ENCODE assay signal across 8 cellular contexts in genomic region chr14:24146622-24146977, GRCh38. TPM values are rescaled to one million over a fixed set of nuclear protein-coding genes. Genes with fewer than 3 reads are reported as not detected.
DNase-seq lines count a peak whose midpoint lies in the region; ATAC-seq, FAIRE-seq and TF ChIP-seq lines count a peak whose summit lies in the region.

No MANE protein-coding gene starts in this region.

- no peaks in the 10 kb centered on the region for H4K20me1 ChIP-seq in keratinocyte (ENCODE audit: control insufficient read depth, extremely low read depth, insufficient read depth, low read length)

- H3K4me2 ChIP-seq in keratinocyte (ENCODE audit: control insufficient read depth, extremely low read depth, insufficient read depth, low read depth, low read length) = peak overlapping the region; percentile 97

- H3K27ac ChIP-seq in keratinocyte (ENCODE audit: control insufficient read depth, insufficient read depth, low read length) = peak overlapping the region; percentile 86

- H3K4me1 Mint-ChIP-seq in central memory CD8-positive, alpha-beta T cell = peaks cover 65% of the 10 kb centered on the region

- H3K27me3 Mint-ChIP-seq in central memory CD8-positive, alpha-beta T cell = no peaks in the 10 kb centered on the region

- H3K9me3 ChIP-seq in keratinocyte (ENCODE audit: control insufficient read depth, low read depth, low read length) = no peaks in the 10 kb centered on the region

- H3K79me2 ChIP-seq in keratinocyte (ENCODE audit: control insufficient read depth, insufficient read depth, low read length) = peaks cover 60% of the 10 kb centered on the region

- H3K9ac ChIP-seq in keratinocyte (ENCODE audit: control insufficient read depth, extremely low read depth, insufficient read depth, low read length) = peak overlapping the region; percentile 88

- peaks cover 27 to 42% of the 10 kb centered on the region in 2 experiments for H3K36me3 ChIP-seq in keratinocyte (ENCODE audit: control insufficient read depth in 2 of 2, extremely low read depth in 1 of 2, insufficient read depth in 2 of 2, low read length in 2 of 2)

- dilution Hi-C loops in keratinocyte (cut with MboI; ENCODE audit: extremely low pct_ligation_motif_present, low sequenced_read_pairs) = no loop called here

- peak overlapping the region; percentile 82 to 97 (median 91) for H3K4me3 ChIP-seq in keratinocyte (ENCODE audit: control insufficient read depth in 2 of 3, extremely low read depth in 1 of 3, insufficient read depth in 2 of 3, low read depth in 1 of 3, low read length in 3 of 3)

- TF ChIP-seq CTCF in AG09319 (IDR thresholded peaks at IDR 0.05; ENCODE audit: low read depth, low read length) (no peak), keratinocyte (optimal IDR thresholded peaks at IDR 0.05 in 1 of 3, IDR thresholded peaks at IDR 0.05 in 1 of 3, conservative IDR thresholded peaks at IDR 0.05 in 1 of 3; ENCODE audit: extremely low read depth in 1 of 3, insufficient read depth in 2 of 3, low read length in 3 of 3) (no peak)

- H3K9me1 ChIP-seq in keratinocyte (ENCODE audit: control insufficient read depth, extremely low read depth, insufficient read depth, low read length) = peaks cover 2% of the 10 kb centered on the region

- no peaks in the 10 kb centered on the region for H3K9me3 Mint-ChIP-seq in central memory CD8-positive, alpha-beta T cell

- H3K4me3 Mint-ChIP-seq in central memory CD8-positive, alpha-beta T cell = peak overlapping the region; percentile 98

- DNase-seq in AG09319 (ENCODE audit: extremely low read depth, low read depth) (peak; percentile 91), NCI-H345 (lab: John Stamatoyannopoulos, UW) (peak; percentile 98), keratinocyte (ENCODE audit: low read depth, low spot score) (peak; percentile 83)
- DNase-seq in central memory CD8-positive, alpha-beta T cell (ENCODE audit: low spot score in 2 of 2) = peak; percentile 71 to 75
- DNase-seq in stimulated activated CD4-positive, alpha-beta T cell treated with anti-CD3 and anti-CD28 coated beads, Interleukin-12 subunit alpha, Interleukin-12 subunit beta, amount 100 ng/mL, for 48 hours (ENCODE audit: low read depth in 2 of 3, low spot score in 1 of 3) = peak; percentile 85 to 92 (median 92)

- ATAC-seq in GM19035 (IDR thresholded peaks at IDR 0.05; ENCODE audit: unreplicated experiment) (peak; percentile 61), HG03342 (IDR thresholded peaks at IDR 0.05; ENCODE audit: unreplicated experiment) (peak; percentile 55)
- ATAC-seq in activated CD4-positive, CD25-positive, alpha-beta regulatory T cell treated with anti-CD3 and anti-CD28 coated beads, Interleukin-2, amount 50 U/mL, for 24 hours = peak; percentile 67 to 70
- peak; percentile 54 for ATAC-seq in central memory CD8-positive, alpha-beta T cell (replicated peaks; ENCODE audit: extremely low read depth, poor library complexity, severe bottlenecking)

- peak overlapping the region; percentile 50 for H2AFZ ChIP-seq in keratinocyte (ENCODE audit: control insufficient read depth, low read length)

- no peak for FAIRE-seq in keratinocyte (lab: Jason Lieb, UNC)

- H3K27me3 ChIP-seq in keratinocyte (ENCODE audit: control insufficient read depth, extremely low read depth, insufficient read depth, low read length) = no peaks in the 10 kb centered on the region

- H3K4me1 ChIP-seq in keratinocyte (ENCODE audit: control insufficient read depth, extremely low read depth, insufficient read depth, low read length) = peaks cover 27% of the 10 kb centered on the region

- H3K36me3 Mint-ChIP-seq in central memory CD8-positive, alpha-beta T cell (ENCODE audit: insufficient read depth) = peaks cover 34% of the 10 kb centered on the region

- H3K27ac Mint-ChIP-seq in central memory CD8-positive, alpha-beta T cell (ENCODE audit: low read depth) = peak overlapping the region; percentile 92

RNA-seq across cellular contexts. Expression of gene PSME2, which starts 0.2 kb away (rescaled TPM):
- polyA plus RNA-seq in keratinocyte = 156 to 161 TPM (median 158 TPM) in 3 replicates
- polyA plus RNA-seq in keratinocyte (2011; ENCODE audit: low read depth) = 31.8 TPM
- polyA plus RNA-seq in keratinocyte (2011; cell fraction: cytosol; rRNA removed) = 129 and 149 TPM in 2 replicates
- 167 and 173 TPM in 2 replicates for polyA plus RNA-seq in keratinocyte (2011; cell fraction: nucleus; rRNA removed)
- 94.0 and 206 TPM in 2 replicates for polyA plus RNA-seq in keratinocyte (2012; ENCODE audit: low replicate concordance)
- 39.1 to 68.2 TPM (median 60.0 TPM) in 3 replicates for polyA minus RNA-seq in keratinocyte
- polyA minus RNA-seq in keratinocyte (2011; cell fraction: cytosol; rRNA and poly(A)+ RNA removed) = 45.7 TPM
- polyA minus RNA-seq in keratinocyte (2011; cell fraction: nucleus; rRNA and poly(A)+ RNA removed) = 26.5 and 34.2 TPM in 2 replicates

RNA-seq across cellular contexts. Expression of gene RNF31, which starts 0.7 kb away (rescaled TPM):
- 17.4 to 23.0 TPM (median 19.8 TPM) in 3 replicates for polyA plus RNA-seq in keratinocyte
- polyA plus RNA-seq in keratinocyte (2011; ENCODE audit: low read depth) = 12.7 TPM
- 11.5 and 15.8 TPM in 2 replicates for polyA plus RNA-seq in keratinocyte (2011; cell fraction: cytosol; rRNA removed)
- polyA plus RNA-seq in keratinocyte (2011; cell fraction: nucleus; rRNA removed) = 70.4 and 79.7 TPM in 2 replicates
- polyA plus RNA-seq in keratinocyte (2012; ENCODE audit: low replicate concordance) = 24.5 and 40.7 TPM in 2 replicates
- polyA minus RNA-seq in keratinocyte = 56.4 to 154 TPM (median 60.1 TPM) in 3 replicates
- polyA minus RNA-seq in keratinocyte (2011; cell fraction: cytosol; rRNA and poly(A)+ RNA removed) = 20.3 TPM
- polyA minus RNA-seq in keratinocyte (2011; cell fraction: nucleus; rRNA and poly(A)+ RNA removed) = 36.2 and 52.2 TPM in 2 replicates

RNA-seq across cellular contexts. Expression of gene EMC9, which starts 5.2 kb away (rescaled TPM):
- 9.5 to 14.2 TPM (median 11.0 TPM) in 3 replicates for polyA plus RNA-seq in keratinocyte
- polyA plus RNA-seq in keratinocyte (2011; ENCODE audit: low read depth) = 10.6 TPM
- 4.8 and 7.9 TPM in 2 replicates for polyA plus RNA-seq in keratinocyte (2011; cell fraction: cytosol; rRNA removed)
- 9.9 and 11.8 TPM in 2 replicates for polyA plus RNA-seq in keratinocyte (2011; cell fraction: nucleus; rRNA removed)
- polyA plus RNA-seq in keratinocyte (2012; ENCODE audit: low replicate concordance) = 14.9 and 21.0 TPM in 2 replicates
- polyA minus RNA-seq in keratinocyte = 4.1 to 5.1 TPM (median 5.0 TPM) in 3 replicates
- 3.6 TPM for polyA minus RNA-seq in keratinocyte (2011; cell fraction: cytosol; rRNA and poly(A)+ RNA removed)
- 0.74 and 1.1 TPM in 2 replicates for polyA minus RNA-seq in keratinocyte (2011; cell fraction: nucleus; rRNA and poly(A)+ RNA removed)

RNA-seq across cellular contexts. Expression of gene PSME1, which starts 10.6 kb away (rescaled TPM):
- polyA plus RNA-seq in keratinocyte = 46.7 to 176 TPM (median 75.1 TPM) in 3 replicates
- polyA plus RNA-seq in keratinocyte (2011; ENCODE audit: low read depth) = 101 TPM
- 65.1 and 74.1 TPM in 2 replicates for polyA plus RNA-seq in keratinocyte (2011; cell fraction: cytosol; rRNA removed)
- 57.5 and 68.1 TPM in 2 replicates for polyA plus RNA-seq in keratinocyte (2011; cell fraction: nucleus; rRNA removed)
- 70.7 and 129 TPM in 2 replicates for polyA plus RNA-seq in keratinocyte (2012; ENCODE audit: low replicate concordance)
- 24.9 to 28.0 TPM (median 26.8 TPM) in 3 replicates for polyA minus RNA-seq in keratinocyte
- polyA minus RNA-seq in keratinocyte (2011; cell fraction: cytosol; rRNA and poly(A)+ RNA removed) = 14.2 TPM
- 6.8 and 10.9 TPM in 2 replicates for polyA minus RNA-seq in keratinocyte (2011; cell fraction: nucleus; rRNA and poly(A)+ RNA removed)

RNA-seq across cellular contexts. Expression of gene IRF9, which starts 14.5 kb away (rescaled TPM):
- 117 to 126 TPM (median 117 TPM) in 3 replicates for polyA plus RNA-seq in keratinocyte
- polyA plus RNA-seq in keratinocyte (2011; ENCODE audit: low read depth) = 9.2 TPM
- polyA plus RNA-seq in keratinocyte (2011; cell fraction: cytosol; rRNA removed) = 64.0 and 82.4 TPM in 2 replicates
- 194 and 196 TPM in 2 replicates for polyA plus RNA-seq in keratinocyte (2011; cell fraction: nucleus; rRNA removed)
- polyA plus RNA-seq in keratinocyte (2012; ENCODE audit: low replicate concordance) = 42.5 and 99.2 TPM in 2 replicates
- polyA minus RNA-seq in keratinocyte = 116 to 148 TPM (median 144 TPM) in 3 replicates
- polyA minus RNA-seq in keratinocyte (2011; cell fraction: cytosol; rRNA and poly(A)+ RNA removed) = 73.3 TPM
- polyA minus RNA-seq in keratinocyte (2011; cell fraction: nucleus; rRNA and poly(A)+ RNA removed) = 78.8 and 80.3 TPM in 2 replicates

Comparison
In these comparisons a context has a peak if more than half of its experiments do, and no peak if none do; other contexts are left out.
1. Peak in every context shown above with its lines: DNase-seq, ATAC-seq, H3K4me3 ChIP-seq and H3K27ac ChIP-seq.